8 cellular contexts compared by ENCODE assay signal in genomic region chr10:12194752-12195271, GRCh38. TPM values are rescaled to one million over a fixed set of nuclear protein-coding genes. Genes with fewer than 3 reads are reported as not detected.
DNase-seq lines count a peak whose midpoint lies in the region; ATAC-seq, FAIRE-seq and TF ChIP-seq lines count a peak whose summit lies in the region.

No MANE protein-coding gene starts in this region.

- TF ChIP-seq POLR2A in GM12892 (IDR thresholded peaks at IDR 0.05; ENCODE audit: low read depth, low read length): no peak

- peaks cover 96% of the 10 kb centered on the region for H3K79me2 ChIP-seq in neural progenitor cell (ENCODE audit: low read depth)

- peaks cover 26% of the 10 kb centered on the region for H3K36me3 ChIP-seq in CD4-positive, CD25-positive, alpha-beta regulatory T cell (ENCODE audit: control insufficient read depth, insufficient read depth, low read length)
- H3K36me3 ChIP-seq in MG63: peaks cover 28% of the 10 kb centered on the region
- H3K36me3 ChIP-seq in neural progenitor cell: peaks cover 10% of the 10 kb centered on the region

- H3K27me3 ChIP-seq in CD4-positive, CD25-positive, alpha-beta regulatory T cell (ENCODE audit: control insufficient read depth, insufficient read depth, low read length): no peaks in the 10 kb centered on the region
- H3K27me3 ChIP-seq in MG63 (no peaks in the 10 kb centered on the region), neural progenitor cell (no peaks in the 10 kb centered on the region)

- peak overlapping the region; percentile 96 for H3K27ac ChIP-seq in CD4-positive, CD25-positive, alpha-beta regulatory T cell (ENCODE audit: insufficient read depth, low read length, poor library complexity, severe bottlenecking)
- no peak overlapping the region for H3K27ac ChIP-seq in neural progenitor cell

- H3K4me1 ChIP-seq in CD4-positive, CD25-positive, alpha-beta regulatory T cell (ENCODE audit: control insufficient read depth, insufficient read depth, low read length, poor library complexity, severe bottlenecking): peaks cover 44% of the 10 kb centered on the region
- peaks cover 19% of the 10 kb centered on the region for H3K4me1 ChIP-seq in neural progenitor cell

- FAIRE-seq in RCC 7860 (lab: Jason Lieb, UNC) (no peak), GM12892 (lab: Jason Lieb, UNC) (no peak)

- H2AFZ ChIP-seq in neural progenitor cell (replicated peaks): peak overlapping the region; percentile 88

- ATAC-seq in CD4-positive, CD25-positive, alpha-beta regulatory T cell (ENCODE audit: low read depth in 2 of 2): no peak

- peak overlapping the region; percentile 99 for H3K4me3 ChIP-seq in CD4-positive, CD25-positive, alpha-beta regulatory T cell (ENCODE audit: low read depth, low read length)
- H3K4me3 ChIP-seq in MG63 (peak overlapping the region; percentile 87), fibroblast of villous mesenchyme (ENCODE audit: low read depth, low read length) (peak overlapping the region; percentile 75), neural progenitor cell (peak overlapping the region; percentile 88)

- peak overlapping the region; percentile 72 for H3K9ac ChIP-seq in neural progenitor cell

- H3K9me3 ChIP-seq in CD4-positive, CD25-positive, alpha-beta regulatory T cell (ENCODE audit: control insufficient read depth in 2 of 2, low read length in 2 of 2): no peaks in the 10 kb centered on the region
- H3K9me3 ChIP-seq in MG63 (no peaks in the 10 kb centered on the region), neural progenitor cell (ENCODE audit: low read depth) (no peaks in the 10 kb centered on the region)

- peaks cover 12% of the 10 kb centered on the region for H3F3A ChIP-seq in neural progenitor cell (ENCODE audit: low read depth)

- peaks cover 18% of the 10 kb centered on the region for H3K36me3 Mint-ChIP-seq in CD4-positive, CD25-positive, alpha-beta regulatory T cell
- peaks cover 38% of the 10 kb centered on the region for H3K36me3 Mint-ChIP-seq in activated T-helper 1 cell treated with anti-CD3 and anti-CD28 coated beads, Interleukin-12 subunit alpha, Interleukin-12 subunit beta, Interleukin-2, Interleukin-4 antibody, amounts not matched to agents 30 ng/mL and 10 ng/mL and 1 ng/mL, durations not matched to agents 14 hours and 24 hours and 36 hours (ENCODE audit: low read depth)
- peaks cover 4% of the 10 kb centered on the region for H3K36me3 Mint-ChIP-seq in neural progenitor cell

- intact Hi-C loops in activated T-helper 1 cell treated with anti-CD3 and anti-CD28 coated beads, Interleukin-12 subunit alpha, Interleukin-12 subunit beta, Interleukin-2, Interleukin-4 antibody, amounts not matched to agents 30 ng/mL and 10 ng/mL and 1 ng/mL, durations not matched to agents 14 hours and 24 hours and 36 hours (cut with micrococcal nuclease): loop anchor here (1.0 to 5.0 kb wide), 6 partner anchors 14 to 516 kb away; partner anchors contain the start of genes CAMK1D and DHTKD1

- peaks cover 6% of the 10 kb centered on the region for H4K20me1 ChIP-seq in neural progenitor cell (ENCODE audit: low read depth)

- H3K4me1 Mint-ChIP-seq in CD4-positive, CD25-positive, alpha-beta regulatory T cell: peaks cover 32 to 75% (median 54%) of the 10 kb centered on the region in 4 donors
- H3K4me1 Mint-ChIP-seq in activated T-helper 1 cell treated with anti-CD3 and anti-CD28 coated beads, Interleukin-12 subunit alpha, Interleukin-12 subunit beta, Interleukin-2, Interleukin-4 antibody, amounts not matched to agents 30 ng/mL and 10 ng/mL and 1 ng/mL, durations not matched to agents 14 hours and 24 hours and 36 hours (ENCODE audit: low read depth): peaks cover 67% of the 10 kb centered on the region
- H3K4me1 Mint-ChIP-seq in neural progenitor cell: peaks cover 14% of the 10 kb centered on the region

- H3K27ac Mint-ChIP-seq in CD4-positive, CD25-positive, alpha-beta regulatory T cell: peak overlapping the region; percentile 98 to 100 (median 99)
- peak overlapping the region; percentile 97 for H3K27ac Mint-ChIP-seq in activated T-helper 1 cell treated with anti-CD3 and anti-CD28 coated beads, Interleukin-12 subunit alpha, Interleukin-12 subunit beta, Interleukin-2, Interleukin-4 antibody, amounts not matched to agents 30 ng/mL and 10 ng/mL and 1 ng/mL, durations not matched to agents 14 hours and 24 hours and 36 hours
- peak overlapping the region; percentile 99 for H3K27ac Mint-ChIP-seq in neural progenitor cell

- H3K27me3 Mint-ChIP-seq in CD4-positive, CD25-positive, alpha-beta regulatory T cell: peaks cover 4% of the 10 kb centered on the region
- H3K27me3 Mint-ChIP-seq in activated T-helper 1 cell treated with anti-CD3 and anti-CD28 coated beads, Interleukin-12 subunit alpha, Interleukin-12 subunit beta, Interleukin-2, Interleukin-4 antibody, amounts not matched to agents 30 ng/mL and 10 ng/mL and 1 ng/mL, durations not matched to agents 14 hours and 24 hours and 36 hours (ENCODE audit: insufficient read depth): no peaks in the 10 kb centered on the region
- peaks cover 3% of the 10 kb centered on the region for H3K27me3 Mint-ChIP-seq in neural progenitor cell (ENCODE audit: insufficient read depth, low read depth)

- peak overlapping the region; percentile 95 for H3K4me2 ChIP-seq in neural progenitor cell

- TF ChIP-seq CTCF in fibroblast of villous mesenchyme (IDR thresholded peaks at IDR 0.05; ENCODE audit: insufficient read depth, low read depth, low read length) (no peak), neural progenitor cell (IDR thresholded peaks at IDR 0.05) (no peak)

- peak in 2 of 3 donors; percentile 23 to 63 for DNase-seq in CD4-positive, CD25-positive, alpha-beta regulatory T cell
- peak; percentile 59 for DNase-seq in MG63
- peak; percentile 20 for DNase-seq in activated T-helper 1 cell treated with anti-CD3 and anti-CD28 coated beads, Interleukin-12 subunit alpha, Interleukin-12 subunit beta, Interleukin-2, Interleukin-4 antibody, amounts not matched to agents 30 ng/mL and 10 ng/mL and 1 ng/mL, durations not matched to agents 14 hours and 24 hours and 36 hours (ENCODE audit: low spot score)
- peak; percentile 63 for DNase-seq in fibroblast of villous mesenchyme (ENCODE audit: low read depth)
- DNase-seq in neural progenitor cell (ENCODE audit: low spot score): peak; percentile 28
- no peak for DNase-seq in RCC 7860 (ENCODE audit: low spot score)
- DNase-seq in NCI-H1105 treated with DMSO at 0.1 percent for 48 hours (lab: John Stamatoyannopoulos, UW): no peak
- DNase-seq in GM12892 (ENCODE audit: insufficient read length): no peak

- peak overlapping the region; percentile 96 to 98 (median 98) for H3K4me3 Mint-ChIP-seq in CD4-positive, CD25-positive, alpha-beta regulatory T cell
- H3K4me3 Mint-ChIP-seq in activated T-helper 1 cell treated with anti-CD3 and anti-CD28 coated beads, Interleukin-12 subunit alpha, Interleukin-12 subunit beta, Interleukin-2, Interleukin-4 antibody, amounts not matched to agents 30 ng/mL and 10 ng/mL and 1 ng/mL, durations not matched to agents 14 hours and 24 hours and 36 hours: peak overlapping the region; percentile 90
- H3K4me3 Mint-ChIP-seq in neural progenitor cell: peak overlapping the region; percentile 98

- peaks cover 0 to 2% (median 0%) of the 10 kb centered on the region in 7 donors for H3K9me3 Mint-ChIP-seq in CD4-positive, CD25-positive, alpha-beta regulatory T cell
- no peaks in the 10 kb centered on the region for H3K9me3 Mint-ChIP-seq in activated T-helper 1 cell treated with anti-CD3 and anti-CD28 coated beads, Interleukin-12 subunit alpha, Interleukin-12 subunit beta, Interleukin-2, Interleukin-4 antibody, amounts not matched to agents 30 ng/mL and 10 ng/mL and 1 ng/mL, durations not matched to agents 14 hours and 24 hours and 36 hours
- no peaks in the 10 kb centered on the region for H3K9me3 Mint-ChIP-seq in neural progenitor cell

RNA-seq across cellular contexts. Expression of gene NUDT5, which starts 0.9 kb away (rescaled TPM):
- total RNA-seq in CD4-positive, CD25-positive, alpha-beta regulatory T cell: 38.1 TPM
- 100 to 1,000 TPM in 1 of 4 donors, 10 to 100 TPM in 3; 71.5 to 103 (median 89.7) TPM for polyA plus RNA-seq in CD4-positive, CD25-positive, alpha-beta regulatory T cell
- total RNA-seq in MG63 (2014; rRNA removed; shearing (Covaris generic); ENCODE audit: low replicate concordance): 67.7 and 78.4 TPM in 2 replicates
- total RNA-seq in activated T-helper 1 cell treated with anti-CD3 and anti-CD28 coated beads, Interleukin-12 subunit alpha, Interleukin-12 subunit beta, Interleukin-2, Interleukin-4 antibody, amounts not matched to agents 30 ng/mL and 10 ng/mL and 1 ng/mL, durations not matched to agents 14 hours and 24 hours and 36 hours: 121 and 131 TPM in 2 replicates
- 59.2 and 64.1 TPM in 2 replicates for total RNA-seq in fibroblast of villous mesenchyme
- total RNA-seq in neural progenitor cell (ENCODE audit: low replicate concordance): 80.7 and 85.0 TPM in 2 replicates
- 90.3 TPM for polyA plus RNA-seq in GM12892 (2012; ENCODE audit: missing spikeins)

RNA-seq across cellular contexts. Expression of gene CDC123, which starts 1.2 kb away (rescaled TPM):
- total RNA-seq in CD4-positive, CD25-positive, alpha-beta regulatory T cell: 50.3 TPM
- 100 to 1,000 TPM in 3 of 4 donors, 10 to 100 TPM in 1; 91.1 to 111 (median 102) TPM for polyA plus RNA-seq in CD4-positive, CD25-positive, alpha-beta regulatory T cell
- 201 and 294 TPM in 2 replicates for total RNA-seq in MG63 (2014; rRNA removed; shearing (Covaris generic); ENCODE audit: low replicate concordance)
- 190 and 191 TPM in 2 replicates for total RNA-seq in activated T-helper 1 cell treated with anti-CD3 and anti-CD28 coated beads, Interleukin-12 subunit alpha, Interleukin-12 subunit beta, Interleukin-2, Interleukin-4 antibody, amounts not matched to agents 30 ng/mL and 10 ng/mL and 1 ng/mL, durations not matched to agents 14 hours and 24 hours and 36 hours
- total RNA-seq in fibroblast of villous mesenchyme: 124 and 143 TPM in 2 replicates
- 134 and 135 TPM in 2 replicates for total RNA-seq in neural progenitor cell (ENCODE audit: low replicate concordance)
- polyA plus RNA-seq in GM12892 (2012; ENCODE audit: missing spikeins): 116 TPM

Comparison
In these comparisons a context has a peak if more than half of its experiments do, and no peak if none do; other contexts are left out.
1. DNase-seq: peak in CD4-positive, CD25-positive, alpha-beta regulatory T cell (2 of 3), MG63 (single experiment), activated T-helper 1 cell treated with anti-CD3 and anti-CD28 coated beads, Interleukin-12 subunit alpha, Interleukin-12 subunit beta, Interleukin-2, Interleukin-4 antibody, amounts not matched to agents 30 ng/mL and 10 ng/mL and 1 ng/mL, durations not matched to agents 14 hours and 24 hours and 36 hours (single experiment), fibroblast of villous mesenchyme (single experiment) and neural progenitor cell (single experiment); none in RCC 7860 (single experiment), NCI-H1105 treated with DMSO at 0.1 percent for 48 hours (single experiment) and GM12892 (single experiment).
2. Peak in every context shown above with its lines, with median percentiles within 50 percentile points of each other: H3K4me3 ChIP-seq, H3K27ac Mint-ChIP-seq and H3K4me3 Mint-ChIP-seq.